8 cellular contexts compared by ENCODE assay signal in genomic region chr11:9313648-9314290, GRCh38. TPM values are rescaled to one million over a fixed set of nuclear protein-coding genes. Genes with fewer than 3 reads are reported as not detected.
A peak's percentile ranks its signal among the peaks of the same experiment; 100 is the strongest.
DNase-seq lines count a peak whose midpoint lies in the region; ATAC-seq and TF ChIP-seq lines count a peak whose summit lies in the region.

No MANE protein-coding gene starts in this region.

- TSS peak; percentile 50 for BruUV-seq in IMR-90 (replicated peaks; lab: Mats Ljungman, UMichigan)

- H3K27ac Mint-ChIP-seq in CD8-positive, alpha-beta memory T cell: peak overlapping the region; percentile 86 to 100 (median 98)

- peak overlapping the region; percentile 80 for H3K23ac ChIP-seq in IMR-90 (ENCODE audit: low read depth, low read length)

- H3K36me3 ChIP-seq in CD8-positive, alpha-beta memory T cell (ENCODE audit: insufficient read depth, low read length): no peaks in the 10 kb centered on the region
- no peaks in the 10 kb centered on the region; the same call in 1 of the 2 replicates for H3K36me3 ChIP-seq in IMR-90 (ENCODE audit: control insufficient read depth, insufficient read depth, low read length)
- no peaks in the 10 kb centered on the region for H3K36me3 ChIP-seq in ovary

- no peaks in the 10 kb centered on the region for H3K9me3 ChIP-seq in CD8-positive, alpha-beta memory T cell (ENCODE audit: low read length)
- H3K9me3 ChIP-seq in IMR-90 (ENCODE audit: control insufficient read depth, insufficient read depth, low read length) (no peaks in the 10 kb centered on the region), ovary (no peaks in the 10 kb centered on the region)

- H3K9me1 ChIP-seq in IMR-90 (ENCODE audit: insufficient read depth, low read length): peaks cover 13% of the 10 kb centered on the region

- peak overlapping the region; percentile 70; the same call in 1 of the 2 replicates for H3K4ac ChIP-seq in IMR-90 (ENCODE audit: low read depth, low read length)

- H3K4me2 ChIP-seq in IMR-90 (ENCODE audit: low read depth, low read length): peak overlapping the region; percentile 96

- H2BK20ac ChIP-seq in IMR-90 (ENCODE audit: low read depth, low read length): no peak overlapping the region

- peak; percentile 7; the same call in 1 of the 2 replicates for TF ChIP-seq RAD21 in IMR-90 (IDR thresholded peaks at IDR 0.05; ENCODE audit: low read length)

- intact Hi-C loops in IMR-90 (cut with micrococcal nuclease): loop anchor here (1.0 to 5.0 kb wide), 2 partner anchors 51 to 74 kb away; no protein-coding TSS in a partner anchor
- intact Hi-C loops in ovary (cut with DNase I): loop anchor here in 1 of 4 donors (1.0 kb wide), 1 partner anchor 51 kb away; no protein-coding TSS in a partner anchor

- peak overlapping the region; percentile 38 to 77; a peak in 2 of 4 replicates for H4K8ac ChIP-seq in IMR-90 (ENCODE audit: low read depth in 2 of 2, low read length in 2 of 2)

- no peak overlapping the region for H2BK15ac ChIP-seq in IMR-90 (ENCODE audit: low read depth, low read length)

- peak overlapping the region; percentile 96 to 100 (median 99) for H3K4me3 Mint-ChIP-seq in CD8-positive, alpha-beta memory T cell
- H3K4me3 Mint-ChIP-seq in activated T-cell treated with anti-CD3 and anti-CD28 coated beads, Interleukin-2, amount 50 U/mL, for 4 hours: peak overlapping the region; percentile 96

- H3K4me3 ChIP-seq in CD8-positive, alpha-beta memory T cell (ENCODE audit: low read length): peak overlapping the region; percentile 89
- H3K4me3 ChIP-seq in IMR-90 (ENCODE audit: insufficient read depth, low read depth, low read length): peak overlapping the region; percentile 59
- H3K4me3 ChIP-seq in ovary: peak overlapping the region; percentile 96

- WGBS in IMR-90 (ENCODE audit: extremely low coverage in 2 of 2, insufficient read length in 1 of 2), 2 experiments: 1% methylated on average over 22 of the region's 27 CpGs; no CpG with 5 or more reads in 1 of the 2 experiments
- WGBS in ovary, 3 donors: 1% methylated on average over 27 of the region's 27 CpGs

- H4K20me1 ChIP-seq in IMR-90 (ENCODE audit: insufficient read depth, low read length): peaks cover 25% of the 10 kb centered on the region; the same call in 1 of the 2 replicates

- POLR2A ChIA-PET in CD8-positive, alpha-beta memory T cell (lab: Charles Lee): interaction anchor here (0.5 to 2.0 kb wide), 13 partner anchors 12 to 349 kb away, joined by 3 to 23 read pairs (median 5); partner anchors contain the start of genes IPO7, WEE1 and ZNF143
- POLR2A ChIA-PET in IMR-90 (lab: Charles Lee; ENCODE audit: unreplicated experiment): no interaction called here

- H2BK5ac ChIP-seq in IMR-90 (ENCODE audit: low read depth, low read length, poor library complexity, severe bottlenecking): peak overlapping the region; percentile 57

- peaks cover 16% of the 10 kb centered on the region for H3K4me1 ChIP-seq in CD8-positive, alpha-beta memory T cell (ENCODE audit: insufficient read depth, low read length)
- H3K4me1 ChIP-seq in IMR-90 (ENCODE audit: control insufficient read depth, insufficient read depth, low read length): peaks cover 4% of the 10 kb centered on the region
- peaks cover 9% of the 10 kb centered on the region for H3K4me1 ChIP-seq in ovary (ENCODE audit: insufficient read depth)

- peak overlapping the region; percentile 94 for H3K27ac ChIP-seq in CD8-positive, alpha-beta memory T cell (ENCODE audit: low read depth, low read length)
- H3K27ac ChIP-seq in IMR-90 (ENCODE audit: insufficient read depth, low read length): peak overlapping the region; percentile 67
- peak overlapping the region; percentile 3 to 34 for H3K27ac ChIP-seq in ovary

- H3K27me3 ChIP-seq in CD8-positive, alpha-beta memory T cell (ENCODE audit: insufficient read depth, low read length, poor library complexity, severe bottlenecking): no peaks in the 10 kb centered on the region
- H3K27me3 ChIP-seq in IMR-90 (ENCODE audit: control insufficient read depth, insufficient read depth, low read length) (no peaks in the 10 kb centered on the region), ovary (no peaks in the 10 kb centered on the region)

- CTCF ChIA-PET in CD8-positive, alpha-beta memory T cell (lab: Charles Lee): interaction anchor here (1.1 to 1.6 kb wide), 5 partner anchors 12 to 193 kb away, joined by 3 to 8 read pairs (median 4); partner anchors contain the start of genes DENND5A and IPO7
- CTCF ChIA-PET in IMR-90 (lab: Yijun Ruan, JAX): interaction anchor here (1.1 kb wide), 1 partner anchor 14 kb away, joined by 3 read pairs; no protein-coding TSS in a partner anchor

- no peak overlapping the region for H4K91ac ChIP-seq in IMR-90 (ENCODE audit: insufficient read depth, low read depth, low read length)

- H3K27me3 Mint-ChIP-seq in CD8-positive, alpha-beta memory T cell: peaks cover 8 to 16% of the 10 kb centered on the region in 2 donors
- H3K27me3 Mint-ChIP-seq in activated T-cell treated with anti-CD3 and anti-CD28 coated beads, Interleukin-2, amount 50 U/mL, for 4 hours (ENCODE audit: low read depth): peaks cover 7% of the 10 kb centered on the region

- H2AFZ ChIP-seq in IMR-90 (replicated peaks; ENCODE audit: low read length, poor library complexity): peak overlapping the region; percentile 86

- peak; percentile 3 for ATAC-seq in GM21367 (IDR thresholded peaks at IDR 0.05; ENCODE audit: unreplicated experiment)
- peak; percentile 40 for ATAC-seq in IMR-90 (ENCODE audit: low read depth)
- peak; percentile 9 to 11 for ATAC-seq in activated T-cell treated with anti-CD3 and anti-CD28 coated beads, Interleukin-2, amount 50 U/mL, for 4 hours
- no peak for ATAC-seq in GM19328 (IDR thresholded peaks at IDR 0.05; ENCODE audit: unreplicated experiment)

- in situ Hi-C loops in IMR-90 (cut with MboI; ENCODE audit: low sequenced_read_pairs): no loop called here

- peak overlapping the region; percentile 69 for H3K14ac ChIP-seq in IMR-90 (replicated peaks; ENCODE audit: low read depth, low read length)

- H2BK120ac ChIP-seq in IMR-90 (ENCODE audit: low read depth, low read length): peak overlapping the region; percentile 8; the same call in 1 of the 2 replicates

- H3K79me1 ChIP-seq in IMR-90 (ENCODE audit: low read depth in 1 of 2, low read length in 2 of 2): peaks cover 18 to 43% of the 10 kb centered on the region in 2 experiments; a peak in 3 of 4 replicates

- peaks cover 37 to 56% (median 47%) of the 10 kb centered on the region in 3 donors for H3K4me1 Mint-ChIP-seq in CD8-positive, alpha-beta memory T cell
- peaks cover 34% of the 10 kb centered on the region for H3K4me1 Mint-ChIP-seq in activated T-cell treated with anti-CD3 and anti-CD28 coated beads, Interleukin-2, amount 50 U/mL, for 4 hours (ENCODE audit: low read depth)

- H2AK9ac ChIP-seq in IMR-90 (replicated peaks; ENCODE audit: low read depth, low read length, poor library complexity): peak overlapping the region; percentile 70

- dilution Hi-C loops in IMR-90 (cut with HindIII; ENCODE audit: low sequenced_read_pairs, unreplicated experiment): no loop called here

- no peak for TF ChIP-seq EP300 in ovary (IDR thresholded peaks at IDR 0.05)

- peak overlapping the region; percentile 30; the same call in 1 of the 2 replicates for H4K5ac ChIP-seq in IMR-90 (ENCODE audit: low read depth, low read length)

- peak overlapping the region; percentile 61 for H3K18ac ChIP-seq in IMR-90 (ENCODE audit: low read depth, low read length)

- H3K9ac ChIP-seq in IMR-90 (ENCODE audit: low read depth, low read length): peak overlapping the region; percentile 94

- H3K9me3 Mint-ChIP-seq in CD8-positive, alpha-beta memory T cell: no peaks in the 10 kb centered on the region
- H3K9me3 Mint-ChIP-seq in activated T-cell treated with anti-CD3 and anti-CD28 coated beads, Interleukin-2, amount 50 U/mL, for 4 hours: no peaks in the 10 kb centered on the region

- TF ChIP-seq CTCF in IMR-90 (conservative IDR thresholded peaks at IDR 0.05; ENCODE audit: low read depth, low read length) (no peak), ovary (IDR thresholded peaks at IDR 0.05) (no peak)

- H3K56ac ChIP-seq in IMR-90 (ENCODE audit: extremely low read depth, insufficient read depth, low read length): peak overlapping the region; percentile 35; the same call in 1 of the 2 replicates

- H3K36me3 Mint-ChIP-seq in CD8-positive, alpha-beta memory T cell: peaks cover 0 to 20% (median 0%) of the 10 kb centered on the region in 3 donors
- peaks cover 4% of the 10 kb centered on the region for H3K36me3 Mint-ChIP-seq in activated T-cell treated with anti-CD3 and anti-CD28 coated beads, Interleukin-2, amount 50 U/mL, for 4 hours (ENCODE audit: insufficient read depth)

- 0 out of 2 replicates have a peak overlapping the region, but pooled peaks have one; percentile 39 for H2AK5ac ChIP-seq in IMR-90 (ENCODE audit: low read depth, low read length)

- TF ChIP-seq POLR2A in IMR-90 (IDR thresholded peaks at IDR 0.05; ENCODE audit: low read depth, low read length) (no peak), ovary (IDR thresholded peaks at IDR 0.05) (no peak)

- peak in 1 of 5 donors; percentile 7 for DNase-seq in CD8-positive, alpha-beta memory T cell
- DNase-seq in IMR-90 (peak; percentile 8), globus pallidus (ENCODE audit: low spot score) (peak; percentile 25), ovary (no peak), NCI-H2029 treated with DMSO at 0.1 percent for 48 hours (lab: John Stamatoyannopoulos, UW) (no peak)
- DNase-seq in activated T-cell treated with anti-CD3 and anti-CD28 coated beads, Interleukin-2, amount 50 U/mL, for 4 hours: no peak

TF ChIP-seq in IMR-90, 13 proteins besides CTCF, POLR2A, EP300 and RAD21:
- TF ChIP-seq RCOR1 (IDR thresholded peaks at IDR 0.05; ENCODE audit: insufficient replicate concordance, low read length): no peak

RNA-seq across cellular contexts. Expression of gene TMEM41B, which starts 0.6 kb away (rescaled TPM):
- total RNA-seq in CD8-positive, alpha-beta memory T cell: 10 to 100 TPM; 21.1 to 24.9 TPM
- 11.3 TPM for polyA plus RNA-seq in CD8-positive, alpha-beta memory T cell
- total RNA-seq in IMR-90 (2012; rRNA removed) (20.8 and 36.7 TPM in 2 replicates), ovary (10 to 100 TPM; 15.4 to 29.4 (median 20.0) TPM)
- polyA plus RNA-seq in IMR-90 (2012; rRNA removed) (20.8 and 21.5 TPM in 2 replicates), ovary (10 to 100 TPM; 10.0 to 11.2 TPM)
- polyA plus RNA-seq in IMR-90 (2012; cell fraction: cytosol; rRNA removed): 5.3 and 16.1 TPM in 2 replicates
- 23.5 and 44.3 TPM in 2 replicates for polyA plus RNA-seq in IMR-90 (2012; cell fraction: nucleus; rRNA removed; ENCODE audit: low replicate concordance)
- total RNA-seq in activated T-cell treated with anti-CD3 and anti-CD28 coated beads, Interleukin-2, amount 50 U/mL, for 4 hours: 10 to 100 TPM; 17.6 to 21.6 (median 18.0) TPM

RNA-seq across cellular contexts. Expression of gene DENND5A, which starts 48.6 kb away (rescaled TPM):
- 10 to 100 TPM; 25.8 to 27.9 TPM for total RNA-seq in CD8-positive, alpha-beta memory T cell
- polyA plus RNA-seq in CD8-positive, alpha-beta memory T cell: 13.1 TPM
- total RNA-seq in IMR-90 (2012; rRNA removed) (182 and 192 TPM in 2 replicates), ovary (10 to 100 TPM; 48.6 to 73.7 (median 66.6) TPM)
- polyA plus RNA-seq in IMR-90 (2012; rRNA removed) (175 and 179 TPM in 2 replicates), ovary (100 to 1,000 TPM in 1 of 2 donors, 10 to 100 TPM in 1; 44.2 to 122 TPM)
- polyA plus RNA-seq in IMR-90 (2012; cell fraction: cytosol; rRNA removed): 105 and 110 TPM in 2 replicates
- 162 and 172 TPM in 2 replicates for polyA plus RNA-seq in IMR-90 (2012; cell fraction: nucleus; rRNA removed; ENCODE audit: low replicate concordance)
- total RNA-seq in activated T-cell treated with anti-CD3 and anti-CD28 coated beads, Interleukin-2, amount 50 U/mL, for 4 hours: 10 to 100 TPM; 32.5 to 62.9 (median 44.2) TPM

Comparison
In these comparisons a context has a peak if more than half of its experiments do, and no peak if none do; other contexts are left out.
1. DNase-seq: peak in IMR-90 (single experiment) and globus pallidus (single experiment); none in activated T-cell treated with anti-CD3 and anti-CD28 coated beads, Interleukin-2, amount 50 U/mL, for 4 hours (single experiment), ovary (0 of 5) and NCI-H2029 treated with DMSO at 0.1 percent for 48 hours (single experiment).
2. H3K27ac ChIP-seq: peak in every context shown above with its lines; median percentile 94 in CD8-positive, alpha-beta memory T cell; 67 in IMR-90; 18 in ovary.
3. Peak in every context shown above with its lines, with median percentiles within 50 percentile points of each other: H3K4me3 ChIP-seq.